23 cellular contexts compared by ENCODE assay signal in the genomic region with DNA sequence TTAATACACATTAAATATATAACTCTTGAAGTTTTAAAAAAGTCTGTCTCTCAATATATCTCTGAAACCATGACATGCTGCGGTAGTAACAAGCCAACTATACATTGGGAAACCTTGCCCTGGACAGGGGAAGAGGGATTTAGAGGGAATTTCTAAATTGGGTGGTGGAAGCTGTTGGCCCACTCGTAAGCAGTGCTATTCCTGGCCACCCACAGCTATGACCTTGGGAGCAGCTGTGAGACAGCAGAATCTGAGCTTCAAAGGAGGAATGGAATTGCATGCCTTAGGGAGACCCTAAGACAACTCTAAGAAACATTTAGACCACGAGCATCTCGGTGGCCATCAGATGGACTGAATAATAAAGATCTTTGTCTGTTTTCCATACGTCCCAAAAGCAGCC. TPM values are rescaled to one million over a fixed set of nuclear protein-coding genes. Genes with fewer than 3 reads are reported as not detected.
DNase-seq lines count a peak whose midpoint lies in the region; ATAC-seq and TF ChIP-seq lines count a peak whose summit lies in the region.
"Had no signal": no experiment of that assay in that cellular context is flagged by ENCODE, and none has a peak within 500 bp of the region (broad histone marks: within the 10 kb centered on the region; RNA-seq: fewer than 3 reads in every experiment).

No MANE protein-coding gene starts in this region.

- H3K4ac ChIP-seq in mesendoderm (ENCODE audit: low read depth, low read length), result no peak overlapping the region

- intact Hi-C loops in Right ventricle myocardium superior (cut with DNase I) (no loop called here), left ventricle myocardium inferior (cut with micrococcal nuclease) (no loop called here)

- no peaks in the 10 kb centered on the region for H3K9me3 ChIP-seq in left ventricle myocardium inferior (replicated peaks)
- H3K9me3 ChIP-seq: A549; BE2C; BLaER1 treated with 17β-estradiol and CSF1 and Interleukin-3, amounts not matched to agents 10 nM and 100 nM had no signal

- H3K27me3 Mint-ChIP-seq in nephron (ENCODE audit: low read depth), result no peaks in the 10 kb centered on the region
- H3K27me3 Mint-ChIP-seq: CD4-positive, alpha-beta T cell had no signal

- no peak overlapping the region for H4K5ac ChIP-seq in mesendoderm (ENCODE audit: low read length)

- no peak overlapping the region for H4K8ac ChIP-seq in mesendoderm (ENCODE audit: low read depth, low read length)

- no peaks in the 10 kb centered on the region for H3K36me3 Mint-ChIP-seq in nephron (ENCODE audit: low read depth)
- H3K36me3 Mint-ChIP-seq: CD14-positive monocyte; CD8-positive, alpha-beta memory T cell had no signal

- H3K4me2 ChIP-seq in mesendoderm (ENCODE audit: low read length), result no peak overlapping the region
- H3K4me2 ChIP-seq: A549; BLaER1 treated with 17β-estradiol and CSF1 and Interleukin-3, amounts not matched to agents 10 nM and 100 nM; GM23338 had no signal

- H2BK5ac ChIP-seq in mesendoderm (ENCODE audit: low read length), result no peak overlapping the region

- H3K4me3 ChIP-seq in left ventricle myocardium inferior, result no peak overlapping the region
- no peak overlapping the region for H3K4me3 ChIP-seq in mesendoderm (ENCODE audit: low read length)
- H3K4me3 ChIP-seq: A549; BLaER1 treated with 17β-estradiol and CSF1 and Interleukin-3, amounts not matched to agents 10 nM and 100 nM; GM23338 had no signal

- H3K27me3 ChIP-seq in left ventricle myocardium inferior (ENCODE audit: low read depth), result no peaks in the 10 kb centered on the region
- H3K27me3 ChIP-seq in mesendoderm (ENCODE audit: insufficient read depth, low read length, poor library complexity), result no peaks in the 10 kb centered on the region
- H3K27me3 ChIP-seq: BE2C; BLaER1 treated with 17β-estradiol and CSF1 and Interleukin-3, amounts not matched to agents 10 nM and 100 nM had no signal

- H3K27ac ChIP-seq in left ventricle myocardium inferior (replicated peaks) (no peak overlapping the region), mesendoderm (ENCODE audit: low read depth, low read length) (no peak overlapping the region)
- H3K27ac ChIP-seq: A549; BLaER1 treated with 17β-estradiol and CSF1 and Interleukin-3, amounts not matched to agents 10 nM and 100 nM had no signal

- peak overlapping the region; percentile 9 for H3K23ac ChIP-seq in mesendoderm (ENCODE audit: low read length)

- no peak overlapping the region for H2BK120ac ChIP-seq in mesendoderm (ENCODE audit: low read depth, low read length)

- no peaks in the 10 kb centered on the region for H3K79me1 ChIP-seq in mesendoderm (ENCODE audit: low read length)

- H3K36me3 ChIP-seq in left ventricle myocardium inferior (no peaks in the 10 kb centered on the region), mesendoderm (ENCODE audit: control insufficient read depth, insufficient read depth, low read length) (no peaks in the 10 kb centered on the region)
- H3K36me3 ChIP-seq: BE2C; BLaER1 treated with 17β-estradiol and CSF1 and Interleukin-3, amounts not matched to agents 10 nM and 100 nM had no signal

- H3K4me1 ChIP-seq in left ventricle myocardium inferior (no peaks in the 10 kb centered on the region), mesendoderm (ENCODE audit: control insufficient read depth, low read depth, low read length) (no peaks in the 10 kb centered on the region)
- H3K4me1 ChIP-seq: A549 had no signal

- DNase-seq in Right ventricle myocardium superior (no peak), left ventricle myocardium inferior (no peak), amniotic epithelial cell (ENCODE audit: low read depth) (peak; percentile 11), mesendoderm (no peak), DMS79 (lab: John Stamatoyannopoulos, UW) (no peak)
- DNase-seq: 8988T; ACHN; AML-193; BE2C; Calu3; CD4-positive, alpha-beta T cell; CD8-positive, alpha-beta memory T cell; DMS53; DND-41; H9 had no signal

- WGBS in mesendoderm (ENCODE audit: extremely low coverage, insufficient coverage, low lambda C conversion rate), result no CpG with 5 or more reads among the region's 5 CpGs

- H3K9me3 Mint-ChIP-seq in nephron, result no peaks in the 10 kb centered on the region
- H3K9me3 Mint-ChIP-seq: CD14-positive monocyte; CD4-positive, alpha-beta T cell; CD8-positive, alpha-beta memory T cell; GM23338; H9 had no signal

- H3K18ac ChIP-seq in mesendoderm (ENCODE audit: low read length), result no peak overlapping the region

- ATAC-seq in Right ventricle myocardium superior (ENCODE audit: poor library complexity) (peak; percentile 46), HG03565 (IDR thresholded peaks at IDR 0.05; ENCODE audit: unreplicated experiment) (no peak), GM19455 (IDR thresholded peaks at IDR 0.05; ENCODE audit: unreplicated experiment) (no peak)
- ATAC-seq: A549, GM23338, HCT116 had no signal

- H3K27ac Mint-ChIP-seq in nephron, result peak overlapping the region; percentile 37 to 78 (median 60)
- H3K27ac Mint-ChIP-seq: CD14-positive monocyte; CD4-positive, alpha-beta T cell; GM23338 had no signal

- TF ChIP-seq CTCF in left ventricle myocardium inferior (IDR thresholded peaks at IDR 0.05; ENCODE audit: borderline replicate concordance), result no peak
- no peak for TF ChIP-seq CTCF in nephron (IDR thresholded peaks at IDR 0.05; ENCODE audit: unreplicated experiment in 3 of 3)

- no peak overlapping the region for H2AK5ac ChIP-seq in mesendoderm (ENCODE audit: low read length)

- no peak overlapping the region for H3K56ac ChIP-seq in mesendoderm (ENCODE audit: low read length)

- H3K9ac ChIP-seq in mesendoderm (ENCODE audit: low read length), result no peak overlapping the region
- H3K9ac ChIP-seq: BLaER1 treated with 17β-estradiol and CSF1 and Interleukin-3, amounts not matched to agents 10 nM and 100 nM had no signal

- no peaks in the 10 kb centered on the region for H3K79me2 ChIP-seq in mesendoderm (ENCODE audit: control insufficient read depth, insufficient read depth, low read length)

- H2BK15ac ChIP-seq in mesendoderm (replicated peaks; ENCODE audit: low read depth), result no peak overlapping the region

- peak overlapping the region in 1 of 3 experiments; percentile 13 for H3K4me3 Mint-ChIP-seq in nephron
- H3K4me3 Mint-ChIP-seq: CD14-positive monocyte; CD4-positive, alpha-beta T cell; CD8-positive, alpha-beta memory T cell; GM23338; H9 had no signal

- peaks cover 5% of the 10 kb centered on the region for H3K4me1 Mint-ChIP-seq in nephron
- H3K4me1 Mint-ChIP-seq: CD14-positive monocyte, GM23338, H9 had no signal

RNA-seq across cellular contexts. Expression of gene GCH1, which starts 15.8 kb away (rescaled TPM):
- 1.9 TPM for total RNA-seq in Right ventricle myocardium superior
- 1.7 TPM for total RNA-seq in left ventricle myocardium inferior
- polyA plus RNA-seq in mesendoderm (2013, experiment 1 of 2), result 7.2 TPM
- 8.2 TPM for polyA plus RNA-seq in mesendoderm (2013, experiment 2 of 2)
